ENCODE assay signal across 10 cellular contexts in the genomic region with DNA sequence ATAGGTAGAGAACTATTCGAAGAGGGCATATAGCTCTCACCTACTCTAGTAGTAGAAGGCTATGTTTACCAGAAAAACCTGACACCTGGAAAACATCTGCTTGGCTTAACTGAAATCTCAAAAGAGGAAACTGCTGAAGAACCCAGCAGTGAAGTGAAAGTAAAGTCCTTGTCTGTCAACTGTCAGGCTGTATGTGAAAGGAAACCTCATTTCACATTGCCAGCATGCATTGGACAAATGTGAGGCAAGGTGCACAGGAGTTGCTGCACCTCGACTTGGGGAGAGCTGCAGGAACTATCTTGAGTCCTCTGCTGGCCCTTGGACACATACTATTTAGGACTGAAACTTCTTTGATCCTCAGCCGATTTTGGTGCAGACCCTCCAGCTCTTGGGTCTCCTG. TPM values are rescaled to one million over a fixed set of nuclear protein-coding genes. Genes with fewer than 3 reads are reported as not detected.
DNase-seq lines count a peak whose midpoint lies in the region; ATAC-seq and TF ChIP-seq lines count a peak whose summit lies in the region.
"Had no signal": no experiment of that assay in that cellular context is flagged by ENCODE, and none has a peak within 500 bp of the region (broad histone marks: within the 10 kb centered on the region; RNA-seq: fewer than 3 reads in every experiment).

No MANE protein-coding gene starts in this region.

- H3K9me3 Mint-ChIP-seq in activated T-cell treated with anti-CD3 and anti-CD28 coated beads, Interleukin-2, amount 50 U/mL, for 72 hours: no peaks in the 10 kb centered on the region
- H3K9me3 Mint-ChIP-seq in stimulated activated memory B cell treated with anti-CD40 and anti-IgM and Interleukin-4, amounts not matched to agents 10 μg/mL and 1 μg/mL and 100 μg/mL, for 72 hours: no peaks in the 10 kb centered on the region

- H3K27me3 ChIP-seq in Karpas-422 (ENCODE audit: low read length) (no peaks in the 10 kb centered on the region), foreskin keratinocyte (no peaks in the 10 kb centered on the region), dorsolateral prefrontal cortex (no peaks in the 10 kb centered on the region)
- H3K27me3 ChIP-seq: hepatocyte had no signal

- H3K4me3 Mint-ChIP-seq in activated T-cell treated with anti-CD3 and anti-CD28 coated beads, Interleukin-2, amount 50 U/mL, for 72 hours: peak overlapping the region; percentile 35 to 38
- no peak overlapping the region for H3K4me3 Mint-ChIP-seq in stimulated activated memory B cell treated with anti-CD40 and anti-IgM and Interleukin-4, amounts not matched to agents 10 μg/mL and 1 μg/mL and 100 μg/mL, for 72 hours

- H3K4me1 Mint-ChIP-seq in activated T-cell treated with anti-CD3 and anti-CD28 coated beads, Interleukin-2, amount 50 U/mL, for 72 hours (ENCODE audit: low read depth): peaks cover 6% of the 10 kb centered on the region
- H3K4me1 Mint-ChIP-seq in stimulated activated memory B cell treated with anti-CD40 and anti-IgM and Interleukin-4, amounts not matched to agents 10 μg/mL and 1 μg/mL and 100 μg/mL, for 72 hours: peaks cover 11% of the 10 kb centered on the region

- no peak for TF ChIP-seq CTCF in foreskin keratinocyte (conservative IDR thresholded peaks at IDR 0.05)
- no peak for TF ChIP-seq CTCF in dorsolateral prefrontal cortex (IDR thresholded peaks at IDR 0.05 in 54 of 56, conservative IDR thresholded peaks at IDR 0.05 in 2 of 56; ENCODE audit: low read depth in 1 of 56, partially characterized antibody in 56 of 56)

- no peak overlapping the region for H2AFZ ChIP-seq in Karpas-422 (ENCODE audit: low read length)
- H2AFZ ChIP-seq: hepatocyte had no signal

- no peak overlapping the region for H3K27ac Mint-ChIP-seq in activated T-cell treated with anti-CD3 and anti-CD28 coated beads, Interleukin-2, amount 50 U/mL, for 72 hours
- peak overlapping the region; percentile 28 for H3K27ac Mint-ChIP-seq in stimulated activated memory B cell treated with anti-CD40 and anti-IgM and Interleukin-4, amounts not matched to agents 10 μg/mL and 1 μg/mL and 100 μg/mL, for 72 hours

- DNase-seq in activated T-cell treated with anti-CD3 and anti-CD28 coated beads, Interleukin-2, amount 50 U/mL, for 72 hours: no peak
- DNase-seq in activated T-cell treated with anti-CD3 and anti-CD28 coated beads for 4 hours: no peak
- peak; percentile 50 for DNase-seq in Karpas-422
- no peak for DNase-seq in foreskin keratinocyte
- no peak for DNase-seq in central memory CD4-positive, alpha-beta T cell
- DNase-seq in dorsolateral prefrontal cortex: no peak
- DNase-seq: amygdala had no signal

- H3K27me3 Mint-ChIP-seq in activated T-cell treated with anti-CD3 and anti-CD28 coated beads, Interleukin-2, amount 50 U/mL, for 72 hours (ENCODE audit: low read depth): no peaks in the 10 kb centered on the region
- H3K27me3 Mint-ChIP-seq in stimulated activated memory B cell treated with anti-CD40 and anti-IgM and Interleukin-4, amounts not matched to agents 10 μg/mL and 1 μg/mL and 100 μg/mL, for 72 hours: peaks cover 11% of the 10 kb centered on the region

- H4K20me1 ChIP-seq in Karpas-422 (ENCODE audit: insufficient read depth, low read depth, low read length): no peaks in the 10 kb centered on the region

- peaks cover 5% of the 10 kb centered on the region for H3K4me1 ChIP-seq in Karpas-422 (ENCODE audit: low read length)
- H3K4me1 ChIP-seq in foreskin keratinocyte: no peaks in the 10 kb centered on the region

- intact Hi-C loops in dorsolateral prefrontal cortex (cut with DNase I): no loop called here

- peak overlapping the region; percentile 33 for H3K4me2 ChIP-seq in Karpas-422 (ENCODE audit: low read depth, low read length, poor library complexity, severe bottlenecking)
- H3K4me2 ChIP-seq: hepatocyte had no signal

- H3K9me2 ChIP-seq in Karpas-422 (replicated peaks; ENCODE audit: insufficient read depth, low read length): no peaks in the 10 kb centered on the region

- ATAC-seq in activated T-cell treated with anti-CD3 and anti-CD28 coated beads, Interleukin-2, amount 50 U/mL, for 72 hours (replicated peaks in 1 of 2): peak in 1 of 2 donors; percentile 40
- peak; percentile 97 for ATAC-seq in HG02678 (IDR thresholded peaks at IDR 0.05; ENCODE audit: unreplicated experiment)
- peak; percentile 65 for ATAC-seq in stimulated activated memory B cell treated with anti-CD40 and anti-IgM and Interleukin-4, amounts not matched to agents 10 μg/mL and 1 μg/mL and 100 μg/mL, for 72 hours
- no peak for ATAC-seq in foreskin keratinocyte

- no peaks in the 10 kb centered on the region for H3K36me3 ChIP-seq in Karpas-422 (ENCODE audit: insufficient read depth, low read length)

- H3K27ac ChIP-seq in Karpas-422 (ENCODE audit: low read length): no peak overlapping the region
- H3K27ac ChIP-seq in foreskin keratinocyte: no peak overlapping the region
- H3K27ac ChIP-seq in dorsolateral prefrontal cortex: no peak overlapping the region
- H3K27ac ChIP-seq: hepatocyte had no signal

- H3K79me2 ChIP-seq in Karpas-422 (ENCODE audit: low read length): no peaks in the 10 kb centered on the region
- H3K79me2 ChIP-seq: hepatocyte had no signal

- no peak overlapping the region for H3K9ac ChIP-seq in Karpas-422 (ENCODE audit: low read length)

- no peaks in the 10 kb centered on the region for H3K9me3 ChIP-seq in Karpas-422 (ENCODE audit: low read length)

- no peak overlapping the region for H3K4me3 ChIP-seq in Karpas-422 (ENCODE audit: low read length)
- no peak overlapping the region for H3K4me3 ChIP-seq in dorsolateral prefrontal cortex
- H3K4me3 ChIP-seq: hepatocyte had no signal

- no peaks in the 10 kb centered on the region for H3K36me3 Mint-ChIP-seq in activated T-cell treated with anti-CD3 and anti-CD28 coated beads, Interleukin-2, amount 50 U/mL, for 72 hours (ENCODE audit: insufficient read depth in 2 of 2)
- no peaks in the 10 kb centered on the region for H3K36me3 Mint-ChIP-seq in stimulated activated memory B cell treated with anti-CD40 and anti-IgM and Interleukin-4, amounts not matched to agents 10 μg/mL and 1 μg/mL and 100 μg/mL, for 72 hours

RNA-seq across cellular contexts. Expression of gene NREP, which starts 53.3 kb away (rescaled TPM):
- total RNA-seq in activated T-cell treated with anti-CD3 and anti-CD28 coated beads, Interleukin-2, amount 50 U/mL, for 72 hours: 10 to 100 TPM; 10.1 to 16.8 TPM
- 2.7 and 5.8 TPM in 2 replicates for total RNA-seq in Karpas-422 (2014; rRNA removed; shearing (Covaris generic); ENCODE audit: low replicate concordance)
- total RNA-seq in foreskin keratinocyte: 1.1 and 1.7 TPM in 2 replicates
- polyA plus RNA-seq in foreskin keratinocyte: 1.0 and 1.5 TPM in 2 replicates
- total RNA-seq in dorsolateral prefrontal cortex: 100 to 1,000 TPM in 35 of 120 experiments, 10 to 100 TPM in 85; 34.6 to 131 (median 85.8) TPM
